Comparison of ENCODE assay signal across 14 cellular contexts in the genomic region with DNA sequence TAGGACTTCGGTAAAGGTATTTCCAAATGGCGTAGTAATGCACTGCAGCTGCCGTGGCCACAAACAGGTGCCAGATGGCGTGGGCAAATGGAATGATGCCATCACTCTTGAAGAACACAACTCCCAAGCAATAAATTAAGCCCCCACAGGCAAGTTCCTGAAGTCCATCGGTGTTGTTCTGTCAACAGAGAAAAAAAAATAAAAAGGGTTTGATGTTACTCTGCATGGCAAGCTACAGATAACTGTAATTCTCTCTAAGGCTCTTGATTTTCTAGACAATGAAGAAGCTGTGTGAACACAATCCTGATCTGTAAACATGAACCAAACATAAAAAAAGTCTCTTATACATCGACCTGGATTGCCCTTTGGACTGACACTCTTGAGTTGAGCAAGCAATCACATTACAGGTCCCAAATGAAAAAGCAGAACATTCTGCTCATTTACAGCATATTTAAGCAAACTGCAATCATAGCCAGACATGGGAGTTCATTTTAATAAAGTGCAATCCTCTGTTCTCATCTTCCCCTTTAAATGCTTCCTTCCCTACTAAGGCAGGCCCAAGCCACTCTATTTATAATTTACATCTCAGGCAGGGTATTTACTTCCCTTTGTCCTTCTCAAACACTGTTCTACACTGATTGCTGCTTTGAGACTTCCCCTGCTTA. TPM values are rescaled to one million over a fixed set of nuclear protein-coding genes. Genes with fewer than 3 reads are reported as not detected.
A peak's percentile ranks its signal among the peaks of the same experiment; 100 is the strongest.
DNase-seq lines count a peak whose midpoint lies in the region; ATAC-seq and TF ChIP-seq lines count a peak whose summit lies in the region.
"Had no signal": no experiment of that assay in that cellular context is flagged by ENCODE, and none has a peak within 500 bp of the region (broad histone marks: within the 10 kb centered on the region; RNA-seq: fewer than 3 reads in every experiment).

No MANE protein-coding gene starts in this region.

- H3K36me3 Mint-ChIP-seq in activated T-cell treated with anti-CD3 and anti-CD28 coated beads, Interleukin-2, amount 50 U/mL, for 72 hours (ENCODE audit: insufficient read depth in 2 of 2) = peaks cover 11 to 25% of the 10 kb centered on the region in 2 donors

- no peaks in the 10 kb centered on the region for H3K9me3 ChIP-seq in lung (ENCODE audit: control insufficient read depth in 2 of 2, insufficient read depth in 1 of 2, low read length in 1 of 2)
- H3K9me3 ChIP-seq in tibial nerve = no peaks in the 10 kb centered on the region
- no peaks in the 10 kb centered on the region for H3K9me3 ChIP-seq in aorta (ENCODE audit: control insufficient read depth, low read length)
- H3K9me3 ChIP-seq: neutrophil had no signal

- H3K27ac ChIP-seq in VCaP = peak overlapping the region; percentile 6; the same call in 1 of the 2 replicates
- H3K27ac ChIP-seq in lung (ENCODE audit: low read depth in 1 of 2, low read length in 1 of 2) = no peak overlapping the region
- H3K27ac ChIP-seq in tibial nerve = no peak overlapping the region
- H3K27ac ChIP-seq in aorta (ENCODE audit: low read depth in 1 of 2, low read length in 2 of 2) = no peak overlapping the region
- H3K27ac ChIP-seq: KMS-11, neutrophil had no signal

- H3K9me3 Mint-ChIP-seq in activated T-cell treated with anti-CD3 and anti-CD28 coated beads, Interleukin-2, amount 50 U/mL, for 72 hours = no peaks in the 10 kb centered on the region
- H3K9me3 Mint-ChIP-seq: HFFc6 had no signal

- H3K27me3 Mint-ChIP-seq in activated T-cell treated with anti-CD3 and anti-CD28 coated beads, Interleukin-2, amount 50 U/mL, for 72 hours (ENCODE audit: low read depth) = no peaks in the 10 kb centered on the region

- H3K27me3 ChIP-seq in lung (ENCODE audit: control insufficient read depth, insufficient read depth) = no peaks in the 10 kb centered on the region
- H3K27me3 ChIP-seq in tibial nerve = no peaks in the 10 kb centered on the region
- H3K27me3 ChIP-seq in aorta (ENCODE audit: control insufficient read depth in 1 of 2, insufficient read depth in 2 of 2, low read length in 1 of 2) = no peaks in the 10 kb centered on the region
- H3K27me3 ChIP-seq: neutrophil had no signal

- intact Hi-C loops in aorta (cut with DNase I) = no loop called here

- H3K27ac Mint-ChIP-seq in activated T-cell treated with anti-CD3 and anti-CD28 coated beads, Interleukin-2, amount 50 U/mL, for 72 hours = peak overlapping the region; percentile 36
- H3K27ac Mint-ChIP-seq: HFFc6 had no signal

- H3K4me3 Mint-ChIP-seq in activated T-cell treated with anti-CD3 and anti-CD28 coated beads, Interleukin-2, amount 50 U/mL, for 72 hours = no peak overlapping the region
- H3K4me3 Mint-ChIP-seq: HFFc6 had no signal

- 76 to 78% methylated on average over 6 of the region's 6 CpGs for WGBS in lung, 2 donors
- WGBS in tibial nerve, 2 donors = 73 to 74% methylated on average over 6 of the region's 6 CpGs
- 66 to 70% methylated on average over 6 of the region's 6 CpGs for WGBS in aorta, 2 donors

- peak; percentile 20 to 74 for TF ChIP-seq EP300 in tibial nerve (IDR thresholded peaks at IDR 0.05)

- TF ChIP-seq POLR2A in tibial nerve (IDR thresholded peaks at IDR 0.05) = no peak

- DNase-seq in activated T-cell treated with anti-CD3 and anti-CD28 coated beads, Interleukin-2, amount 50 U/mL, for 72 hours = no peak
- DNase-seq in activated T-cell treated with anti-CD3 and anti-CD28 coated beads, Interleukin-2, amount 50 U/mL, for 1 hour = no peak
- no peak for DNase-seq in lung (ENCODE audit: low spot score)
- no peak for DNase-seq in tibial nerve (ENCODE audit: low spot score in 2 of 2)
- no peak for DNase-seq in aorta
- DNase-seq in cortex of kidney (lab: John Stamatoyannopoulos, UW) = no peak
- DNase-seq: activated effector memory CD4-positive, alpha-beta T cell treated with Interleukin-2 at 50 U/mL for 16 hours; HFFc6; SHP77; stimulated activated CD4-positive, alpha-beta T cell treated with anti-CD3 and anti-CD28 coated beads, Interleukin-4, amount 100 ng/mL, for 24 hours had no signal

- H3K36me3 ChIP-seq in lung (ENCODE audit: control insufficient read depth in 2 of 2, insufficient read depth in 2 of 2, low read length in 2 of 2) (peaks cover 3 to 15% of the 10 kb centered on the region in 2 donors), tibial nerve (peaks cover 0 to 14% (median 7%) of the 10 kb centered on the region in 3 donors), aorta (ENCODE audit: control insufficient read depth in 1 of 2, insufficient read depth in 2 of 2, low read length in 1 of 2) (peaks cover 0 to 4% of the 10 kb centered on the region in 2 donors)

- H3K4me3 ChIP-seq in lung = no peak overlapping the region
- H3K4me3 ChIP-seq in tibial nerve = no peak overlapping the region
- no peak overlapping the region for H3K4me3 ChIP-seq in aorta (ENCODE audit: low read length in 2 of 2)

- H3K4me1 Mint-ChIP-seq in activated T-cell treated with anti-CD3 and anti-CD28 coated beads, Interleukin-2, amount 50 U/mL, for 72 hours (ENCODE audit: low read depth) = peaks cover 5% of the 10 kb centered on the region

- TF ChIP-seq CTCF in VCaP (conservative IDR thresholded peaks at IDR 0.05) = no peak
- TF ChIP-seq CTCF in lung (IDR thresholded peaks at IDR 0.05; ENCODE audit: control extremely low read depth, extremely low read depth) = no peak
- TF ChIP-seq CTCF in tibial nerve (IDR thresholded peaks at IDR 0.05) = no peak

- H3K4me1 ChIP-seq in lung (ENCODE audit: control insufficient read depth in 2 of 2, insufficient read depth in 2 of 2, low read length in 2 of 2) = peaks cover 0 to 14% of the 10 kb centered on the region in 2 donors
- H3K4me1 ChIP-seq in tibial nerve = peaks cover 0 to 14% (median 0%) of the 10 kb centered on the region in 4 donors
- no peaks in the 10 kb centered on the region for H3K4me1 ChIP-seq in aorta (ENCODE audit: control insufficient read depth in 1 of 2, insufficient read depth in 2 of 2, low read length in 2 of 2)

- ATAC-seq in activated T-cell treated with anti-CD3 and anti-CD28 coated beads, Interleukin-2, amount 50 U/mL, for 72 hours (replicated peaks in 1 of 2) = no peak
- ATAC-seq in lung (ENCODE audit: insufficient read depth, low FRiP score) (peak; percentile 82), aorta (ENCODE audit: low FRiP score) (no peak), GM18502 (IDR thresholded peaks at IDR 0.05; ENCODE audit: poor library complexity, unreplicated experiment) (no peak)

RNA-seq across cellular contexts. Expression of gene MMD, which starts 27.1 kb away (rescaled TPM):
- 10 to 100 TPM; 35.0 to 39.3 TPM for total RNA-seq in activated T-cell treated with anti-CD3 and anti-CD28 coated beads, Interleukin-2, amount 50 U/mL, for 72 hours
- total RNA-seq in lung (10 to 100 TPM; 15.8 to 19.0 TPM), tibial nerve (10 to 100 TPM; 16.1 to 60.9 (median 37.7) TPM), aorta (10 to 100 TPM in 1 of 2 donors, 1 to 10 TPM in 1; 9.4 to 13.9 TPM)
- polyA plus RNA-seq in lung (10 to 100 TPM; 10.9 to 11.1 TPM), aorta (10 to 100 TPM in 1 of 2 donors, 1 to 10 TPM in 1; 3.3 to 12.8 TPM)
